Comparison of ENCODE assay signal across 8 cellular contexts in genomic region chr1:160993544-160993943, GRCh38. TPM values are rescaled to one million over a fixed set of nuclear protein-coding genes. Genes with fewer than 3 reads are reported as not detected.
A peak's percentile ranks its signal among the peaks of the same experiment; 100 is the strongest.
DNase-seq lines count a peak whose midpoint lies in the region; ATAC-seq and TF ChIP-seq lines count a peak whose summit lies in the region.

No MANE protein-coding gene starts in this region.

- H3K4me3 ChIP-seq in Caco-2 (ENCODE audit: low read depth, low read length), result no peak overlapping the region
- no peak overlapping the region for H3K4me3 ChIP-seq in IMR-90 (ENCODE audit: insufficient read depth, low read depth, low read length)
- no peak overlapping the region for H3K4me3 ChIP-seq in lower lobe of right lung

- H2BK5ac ChIP-seq in IMR-90 (ENCODE audit: low read depth, low read length, poor library complexity, severe bottlenecking), result no peak overlapping the region

- in situ Hi-C loops in IMR-90 (cut with MboI; ENCODE audit: low sequenced_read_pairs), result no loop called here

- H3K27ac ChIP-seq in IMR-90 (ENCODE audit: insufficient read depth, low read length) (no peak overlapping the region), VCaP (no peak overlapping the region), lower lobe of right lung (no peak overlapping the region)

- H2AK5ac ChIP-seq in IMR-90 (ENCODE audit: low read depth, low read length), result no peak overlapping the region

- POLR2A ChIA-PET in Caco-2 (lab: Charles Lee) (interaction anchor here (0.7 to 2.3 kb wide), 3 partner anchors 27 to 199 kb away, joined by 8 to 25 read pairs (median 9); partner anchors contain the start of gene F11R), IMR-90 (lab: Charles Lee; ENCODE audit: unreplicated experiment) (no interaction called here)

- peaks cover 14% of the 10 kb centered on the region for H3K4me1 ChIP-seq in Caco-2
- no peaks in the 10 kb centered on the region for H3K4me1 ChIP-seq in IMR-90 (ENCODE audit: control insufficient read depth, insufficient read depth, low read length)
- H3K4me1 ChIP-seq in lower lobe of right lung, result peaks cover 21% of the 10 kb centered on the region

- H3K9me3 Mint-ChIP-seq in Caco-2 (ENCODE audit: unreplicated experiment), result no peaks in the 10 kb centered on the region

- peaks cover 7% of the 10 kb centered on the region for H3K4me1 Mint-ChIP-seq in Caco-2 (ENCODE audit: low read depth, unreplicated experiment)

- no peak overlapping the region for H4K91ac ChIP-seq in IMR-90 (ENCODE audit: insufficient read depth, low read depth, low read length)

- TF ChIP-seq CTCF in Caco-2 (IDR thresholded peaks at IDR 0.05; ENCODE audit: insufficient read depth in 1 of 2, low read depth in 1 of 2, low read length in 1 of 2, severe bottlenecking in 1 of 2, unreplicated experiment in 1 of 2), result peak; percentile 10 to 11
- TF ChIP-seq CTCF in IMR-90 (conservative IDR thresholded peaks at IDR 0.05; ENCODE audit: low read depth, low read length), result peak; percentile 52
- peak; percentile 56 for TF ChIP-seq CTCF in VCaP (conservative IDR thresholded peaks at IDR 0.05)
- peak; percentile 37 for TF ChIP-seq CTCF in lower lobe of right lung (IDR thresholded peaks at IDR 0.05)

- H3K18ac ChIP-seq in IMR-90 (ENCODE audit: low read depth, low read length), result no peak overlapping the region

- H3K27me3 ChIP-seq in Caco-2 (replicated peaks; ENCODE audit: control insufficient read depth, insufficient read depth, low read length) (no peaks in the 10 kb centered on the region), IMR-90 (ENCODE audit: control insufficient read depth, insufficient read depth, low read length) (no peaks in the 10 kb centered on the region), lower lobe of right lung (ENCODE audit: low read depth) (no peaks in the 10 kb centered on the region)

- no peak overlapping the region for H4K8ac ChIP-seq in IMR-90 (ENCODE audit: low read depth in 2 of 2, low read length in 2 of 2)

- no peak overlapping the region for H4K5ac ChIP-seq in IMR-90 (ENCODE audit: low read depth, low read length)

- CTCF ChIA-PET in Caco-2 (lab: Charles Lee), result interaction anchor here (0.7 to 1.1 kb wide), 6 partner anchors 14 to 146 kb away, joined by 3 to 11 read pairs (median 8); no protein-coding TSS in a partner anchor
- CTCF ChIA-PET in IMR-90 (lab: Yijun Ruan, JAX), result interaction anchor here (0.7 to 1.4 kb wide), 2 partner anchors 103 to 124 kb away, joined by 3 read pairs; partner anchors contain the start of genes NIT1 and PFDN2

- no peak overlapping the region for H2BK120ac ChIP-seq in IMR-90 (ENCODE audit: low read depth, low read length)

- peaks cover 73% of the 10 kb centered on the region for H3K36me3 Mint-ChIP-seq in Caco-2 (ENCODE audit: insufficient read depth, unreplicated experiment)

- ATAC-seq in IMR-90 (ENCODE audit: low read depth) (peak; percentile 85), lower lobe of right lung (peak; percentile 41), HG03175 (IDR thresholded peaks at IDR 0.05; ENCODE audit: unreplicated experiment) (no peak), HG02885 (IDR thresholded peaks at IDR 0.05; ENCODE audit: poor library complexity, unreplicated experiment) (no peak)

- WGBS in IMR-90 (ENCODE audit: extremely low coverage in 2 of 2, insufficient read length in 1 of 2), 2 experiments, result 0% methylated on average over 1 of the region's 3 CpGs; no CpG with 5 or more reads in 1 of the 2 experiments

- no peak overlapping the region for H2AK9ac ChIP-seq in IMR-90 (replicated peaks; ENCODE audit: low read depth, low read length, poor library complexity)

- H3K36me3 ChIP-seq in Caco-2 (ENCODE audit: control insufficient read depth, insufficient read depth, low read length) (peaks cover 3% of the 10 kb centered on the region; the same call in 1 of the 2 replicates), IMR-90 (ENCODE audit: control insufficient read depth, insufficient read depth, low read length) (no peaks in the 10 kb centered on the region), lower lobe of right lung (peaks cover 22% of the 10 kb centered on the region)

- H3K14ac ChIP-seq in IMR-90 (replicated peaks; ENCODE audit: low read depth, low read length), result no peak overlapping the region

- intact Hi-C loops in Caco-2 (cut with micrococcal nuclease; ENCODE audit: unreplicated experiment) (loop anchor here (1.0 kb wide), 1 partner anchor 78 kb away; no protein-coding TSS in a partner anchor), IMR-90 (cut with micrococcal nuclease) (loop anchor here (1.0 to 2.0 kb wide), 4 partner anchors 52 to 267 kb away; partner anchors contain the start of genes KLHDC9 and USF1), lower lobe of right lung (cut with DNase I) (no loop called here)

- BruUV-seq in Caco-2 (replicated peaks; lab: Mats Ljungman, UMichigan) (no TSS peak), IMR-90 (replicated peaks; lab: Mats Ljungman, UMichigan) (no TSS peak)

- H3K4me2 ChIP-seq in IMR-90 (ENCODE audit: low read depth, low read length), result no peak overlapping the region

- no peaks in the 10 kb centered on the region for H4K20me1 ChIP-seq in IMR-90 (ENCODE audit: insufficient read depth, low read length)

- no peak overlapping the region for H3K4ac ChIP-seq in IMR-90 (ENCODE audit: low read depth, low read length)

- DNase-seq in Caco-2 (peak in 1 of 2 experiments; percentile 44), IMR-90 (peak; percentile 77), lower lobe of right lung (no peak), NCI-H774 (lab: John Stamatoyannopoulos, UW) (no peak)
- DNase-seq in activated effector memory CD4-positive, alpha-beta T cell treated with anti-CD3 and anti-CD28 coated beads, Interleukin-2, amount 50 U/mL, for 16 hours, result no peak

- peak; percentile 48 for TF ChIP-seq RAD21 in IMR-90 (IDR thresholded peaks at IDR 0.05; ENCODE audit: low read length)

- no peak overlapping the region for H3K9ac ChIP-seq in IMR-90 (ENCODE audit: low read depth, low read length)

- no peaks in the 10 kb centered on the region for H3K27me3 Mint-ChIP-seq in Caco-2 (ENCODE audit: insufficient read depth, unreplicated experiment)

- dilution Hi-C loops in IMR-90 (cut with HindIII; ENCODE audit: low sequenced_read_pairs, unreplicated experiment), result no loop called here

- no peak overlapping the region for H3K27ac Mint-ChIP-seq in Caco-2 (ENCODE audit: unreplicated experiment)

- no peak overlapping the region for H3K4me3 Mint-ChIP-seq in Caco-2 (ENCODE audit: unreplicated experiment)

- no peaks in the 10 kb centered on the region for H3K9me1 ChIP-seq in IMR-90 (ENCODE audit: insufficient read depth, low read length)

- no peak overlapping the region for H3K56ac ChIP-seq in IMR-90 (ENCODE audit: extremely low read depth, insufficient read depth, low read length)

- no peak overlapping the region for H2BK20ac ChIP-seq in IMR-90 (ENCODE audit: low read depth, low read length)

- H3K9me3 ChIP-seq in Caco-2, result no peaks in the 10 kb centered on the region
- H3K9me3 ChIP-seq in IMR-90 (ENCODE audit: control insufficient read depth, insufficient read depth, low read length), result no peaks in the 10 kb centered on the region
- H3K9me3 ChIP-seq in lower lobe of right lung, result no peaks in the 10 kb centered on the region

- no peak overlapping the region for H2AFZ ChIP-seq in IMR-90 (replicated peaks; ENCODE audit: low read length, poor library complexity)

- H3K23ac ChIP-seq in IMR-90 (ENCODE audit: low read depth, low read length), result no peak overlapping the region

- TF ChIP-seq POLR2A in IMR-90 (IDR thresholded peaks at IDR 0.05; ENCODE audit: low read depth, low read length), result no peak

- H2BK15ac ChIP-seq in IMR-90 (ENCODE audit: low read depth, low read length), result no peak overlapping the region

- no peaks in the 10 kb centered on the region for H3K79me1 ChIP-seq in IMR-90 (ENCODE audit: low read depth in 1 of 2, low read length in 2 of 2)

TF ChIP-seq in IMR-90, 13 proteins besides CTCF, POLR2A, EP300 and RAD21:
- no peak for TF ChIP-seq MXI1 (IDR thresholded peaks at IDR 0.05; ENCODE audit: borderline replicate concordance, low read depth, low read length)
- peak; percentile 75 for TF ChIP-seq CEBPB (IDR thresholded peaks at IDR 0.05; ENCODE audit: low read depth, low read length)
- TF ChIP-seq FOS (IDR thresholded peaks at IDR 0.05; ENCODE audit: low read depth, low read length), result no peak
- TF ChIP-seq SMC3 (IDR thresholded peaks at IDR 0.05; ENCODE audit: low read depth, low read length), result peak; percentile 49
- TF ChIP-seq MAFK (IDR thresholded peaks at IDR 0.05; ENCODE audit: low read depth, low read length), result no peak
- TF ChIP-seq BHLHE40 (IDR thresholded peaks at IDR 0.05; ENCODE audit: low read depth, low read length), result no peak

RNA-seq across cellular contexts. Expression of gene F11R, which starts 27.4 kb away (rescaled TPM):
- 182 and 196 TPM in 2 replicates for total RNA-seq in Caco-2 (2022)
- 0.83 and 2.2 TPM in 2 replicates for total RNA-seq in IMR-90 (2012; rRNA removed)
- polyA plus RNA-seq in IMR-90 (2012; rRNA removed), result 0.47 and 0.79 TPM in 2 replicates
- polyA plus RNA-seq in IMR-90 (2012; cell fraction: cytosol; rRNA removed), result 0.78 and 2.0 TPM in 2 replicates
- 0.44 and 0.60 TPM in 2 replicates for polyA plus RNA-seq in IMR-90 (2012; cell fraction: nucleus; rRNA removed; ENCODE audit: low replicate concordance)
- total RNA-seq in lower lobe of right lung, result 162 TPM

RNA-seq across cellular contexts. Expression of gene ITLN2, which starts 38.9 kb away (rescaled TPM):
- 0.93 and 1.3 TPM in 2 replicates for total RNA-seq in Caco-2 (2022)
- total RNA-seq in IMR-90 (2012; rRNA removed), result not detected in 2 replicates
- not detected in 2 replicates for polyA plus RNA-seq in IMR-90 (2012; rRNA removed)
- not detected in 2 replicates for polyA plus RNA-seq in IMR-90 (2012; cell fraction: cytosol; rRNA removed)
- not detected in 2 replicates for polyA plus RNA-seq in IMR-90 (2012; cell fraction: nucleus; rRNA removed; ENCODE audit: low replicate concordance)
- total RNA-seq in lower lobe of right lung, result 30.7 TPM

RNA-seq across cellular contexts. Expression of gene TSTD1, which starts 45.2 kb away (rescaled TPM):
- total RNA-seq in Caco-2 (2022) (24.8 and 26.8 TPM in 2 replicates), IMR-90 (2012; rRNA removed) (not detected in 2 replicates), lower lobe of right lung (63.2 TPM)
- polyA plus RNA-seq in IMR-90 (2012; rRNA removed), result 0.21 TPM in 1 of 2 replicates, not detected in the other
- 0.49 TPM in 1 of 2 replicates, not detected in the other for polyA plus RNA-seq in IMR-90 (2012; cell fraction: cytosol; rRNA removed)
- 0.25 and 0.46 TPM in 2 replicates for polyA plus RNA-seq in IMR-90 (2012; cell fraction: nucleus; rRNA removed; ENCODE audit: low replicate concordance)

RNA-seq across cellular contexts. Expression of gene USF1, which starts 52.2 kb away (rescaled TPM):
- total RNA-seq in Caco-2 (2022), result 49.7 and 52.7 TPM in 2 replicates
- total RNA-seq in IMR-90 (2012; rRNA removed), result 62.2 and 78.9 TPM in 2 replicates
- 34.6 and 37.1 TPM in 2 replicates for polyA plus RNA-seq in IMR-90 (2012; rRNA removed)
- 14.0 and 18.6 TPM in 2 replicates for polyA plus RNA-seq in IMR-90 (2012; cell fraction: cytosol; rRNA removed)
- 122 and 130 TPM in 2 replicates for polyA plus RNA-seq in IMR-90 (2012; cell fraction: nucleus; rRNA removed; ENCODE audit: low replicate concordance)
- 81.8 TPM for total RNA-seq in lower lobe of right lung

Comparison
In these comparisons a context has a peak if more than half of its experiments do, and no peak if none do; other contexts are left out.
1. ATAC-seq: peak in IMR-90 (single experiment) and lower lobe of right lung (2 of 2); none in HG03175 (single experiment) and HG02885 (single experiment).
2. RNA of gene F11R, which starts 27.4 kb away (total RNA-seq): 182 to 196 TPM in Caco-2 and 162 TPM in lower lobe of right lung (single experiment); 0.83 to 2.2 TPM in IMR-90; every median in the first group is over 10 times any median in the second.
3. RNA of gene ITLN2, which starts 38.9 kb away (total RNA-seq): 30.7 TPM in lower lobe of right lung (single experiment); 0.93 to 1.3 TPM in Caco-2 and not detected in IMR-90; every median in the first group is over 10 times any median in the second.
4. RNA of gene TSTD1, which starts 45.2 kb away (total RNA-seq): 63.2 TPM in lower lobe of right lung (single experiment) and 24.8 to 26.8 TPM in Caco-2; not detected in IMR-90; every median in the first group is over 10 times any median in the second.
5. Peak in every context shown above with its lines, with median percentiles within 50 percentile points of each other: CTCF ChIP-seq.